ENCODE assay signal across 20 cellular contexts in the genomic region with DNA sequence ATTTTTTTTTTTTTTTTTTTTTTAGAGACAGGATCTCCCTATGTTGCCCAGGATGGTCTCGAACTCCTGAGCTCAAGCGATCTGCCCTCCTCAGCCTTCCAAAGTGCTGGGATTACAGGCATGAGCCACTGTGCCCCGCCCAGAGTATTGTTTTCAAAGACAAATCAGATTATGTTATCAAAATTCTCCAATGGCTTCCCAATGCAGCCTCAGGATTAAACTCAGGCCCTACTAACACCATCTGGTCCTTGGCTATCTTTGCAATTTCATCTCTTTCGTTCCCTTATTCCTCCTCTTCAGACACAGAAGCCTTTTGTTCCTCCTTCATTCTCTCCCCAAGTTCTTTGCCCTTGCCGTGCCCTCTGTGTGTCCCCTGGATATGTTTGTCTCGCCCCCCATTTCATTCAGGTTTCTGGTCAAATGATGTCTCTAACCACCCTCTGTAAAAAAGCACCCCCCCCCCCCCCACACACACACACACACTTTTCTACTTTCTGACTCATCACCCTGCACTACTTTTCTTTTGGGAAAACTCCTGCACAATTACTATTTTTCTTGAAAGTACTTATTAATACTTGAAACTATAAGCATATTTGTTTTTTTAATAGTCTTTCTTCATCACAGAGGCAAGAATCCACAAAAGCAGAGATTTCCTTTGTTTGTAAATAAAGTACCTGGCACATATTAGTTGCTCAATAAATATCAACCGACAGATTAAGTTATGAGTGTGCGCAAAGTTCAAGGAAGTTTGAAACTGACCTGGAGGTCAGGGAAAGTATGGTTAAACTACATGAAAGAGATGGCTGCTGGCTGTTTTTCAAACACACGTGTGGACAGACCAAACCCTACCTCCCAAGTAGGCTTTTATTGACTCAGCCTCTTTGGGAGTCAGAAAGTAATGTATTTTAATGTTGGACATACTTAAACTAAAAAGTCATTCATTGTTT. TPM values are rescaled to one million over a fixed set of nuclear protein-coding genes. Genes with fewer than 3 reads are reported as not detected.
DNase-seq lines count a peak whose midpoint lies in the region; ATAC-seq and TF ChIP-seq lines count a peak whose summit lies in the region.
"Had no signal": no experiment of that assay in that cellular context is flagged by ENCODE, and none has a peak within 500 bp of the region (broad histone marks: within the 10 kb centered on the region; RNA-seq: fewer than 3 reads in every experiment).

No MANE protein-coding gene starts in this region.

- DNase-seq in CD4-positive, alpha-beta T cell: no peak
- DNase-seq in D341Med (ENCODE audit: low spot score): peak; percentile 62
- peak; percentile 94 for DNase-seq in NCI-H82 treated with DMSO at 0.1 percent for 48 hours (lab: John Stamatoyannopoulos, UW; ENCODE audit: unreplicated experiment)
- DNase-seq in choroid plexus epithelial cell (ENCODE audit: low read depth): peak; percentile 60
- no peak for DNase-seq in mucosa of descending colon
- DNase-seq in activated CD4-positive, alpha-beta T cell treated with anti-CD3 and anti-CD28 coated beads, Interleukin-2, amount 50 U/mL, for 4 hours: no peak
- DNase-seq: BE2C, GOT3, MM.1S, NCI-H1048, NCI-H1436 treated with DMSO at 0.1 percent for 48 hours, NCI-H1930, NCI-H748 treated with DMSO at 0.1 percent for 48 hours, OCI-M1, SJCRH30 had no signal

- H3K4me3 Mint-ChIP-seq in CD4-positive, alpha-beta T cell: no peak overlapping the region

- POLR2A ChIA-PET in CD4-positive, alpha-beta T cell (lab: Charles Lee): no interaction called here

- H3K4me1 Mint-ChIP-seq in CD4-positive, alpha-beta T cell (ENCODE audit: low read depth): peaks cover 19% of the 10 kb centered on the region

- H3K27me3 Mint-ChIP-seq in CD4-positive, alpha-beta T cell: peaks cover 9% of the 10 kb centered on the region

- H3K36me3 ChIP-seq in mucosa of descending colon (ENCODE audit: low read depth): no peaks in the 10 kb centered on the region
- H3K36me3 ChIP-seq: BE2C, SJCRH30 had no signal

- peaks cover 6% of the 10 kb centered on the region for H3K4me1 ChIP-seq in mucosa of descending colon (ENCODE audit: low read depth)
- H3K4me1 ChIP-seq: BE2C, SJCRH30 had no signal

- no peak for ATAC-seq in CD4-positive, alpha-beta T cell (ENCODE audit: poor library complexity)
- ATAC-seq in mucosa of descending colon (no peak), HG03280 (IDR thresholded peaks at IDR 0.05; ENCODE audit: unreplicated experiment) (no peak)

- no peak overlapping the region for H3K27ac ChIP-seq in CD4-positive, alpha-beta T cell (ENCODE audit: low read depth, low read length)
- H3K27ac ChIP-seq: SJCRH30 had no signal

- no peaks in the 10 kb centered on the region for H3K9me3 ChIP-seq in CD4-positive, alpha-beta T cell (ENCODE audit: control insufficient read depth, low read length)
- H3K9me3 ChIP-seq in mucosa of descending colon: no peaks in the 10 kb centered on the region
- H3K9me3 ChIP-seq: BE2C, SJCRH30 had no signal

- no peaks in the 10 kb centered on the region for H3K27me3 ChIP-seq in CD4-positive, alpha-beta T cell (ENCODE audit: control insufficient read depth, insufficient read depth, low read length)
- H3K27me3 ChIP-seq: BE2C, SJCRH30 had no signal

- no peak overlapping the region for H3K4me3 ChIP-seq in choroid plexus epithelial cell (ENCODE audit: low read depth, low read length)
- no peak overlapping the region for H3K4me3 ChIP-seq in mucosa of descending colon
- H3K4me3 ChIP-seq: SJCRH30 had no signal

- peak overlapping the region; percentile 12 for H3K27ac Mint-ChIP-seq in CD4-positive, alpha-beta T cell

- no peak for TF ChIP-seq CTCF in CD4-positive, alpha-beta T cell (IDR thresholded peaks at IDR 0.05)
- TF ChIP-seq CTCF in choroid plexus epithelial cell (conservative IDR thresholded peaks at IDR 0.05; ENCODE audit: low read depth, low read length) (no peak), mucosa of descending colon (IDR thresholded peaks at IDR 0.05) (no peak)

- H3K36me3 Mint-ChIP-seq in CD4-positive, alpha-beta T cell (ENCODE audit: low read depth): peaks cover 16% of the 10 kb centered on the region

- CTCF ChIA-PET in CD4-positive, alpha-beta T cell (lab: Charles Lee): interaction anchor here (0.7 kb wide), 1 partner anchor 78 kb away, joined by 4 read pairs; no protein-coding TSS in a partner anchor

- intact Hi-C loops in CD4-positive, alpha-beta T cell (cut with DNase I, micrococcal nuclease): no loop called here
- intact Hi-C loops in mucosa of descending colon (cut with DNase I, micrococcal nuclease): no loop called here

- H3K9me3 Mint-ChIP-seq in CD4-positive, alpha-beta T cell: no peaks in the 10 kb centered on the region

RNA-seq across cellular contexts. Expression of a gene that starts 16.7 kb away (rescaled TPM):
- total RNA-seq in CD4-positive, alpha-beta T cell: not detected
- not detected for total RNA-seq in mucosa of descending colon
- total RNA-seq: A673, Daoy, LHCN-M2, NCI-H460 had no signal

RNA-seq across cellular contexts. Expression of a gene that starts 21.4 kb away (rescaled TPM):
- 10 to 100 TPM; 22.7 to 24.8 TPM for total RNA-seq in CD4-positive, alpha-beta T cell
- 10 to 100 TPM; 58.6 to 76.0 (median 68.2) TPM for total RNA-seq in mucosa of descending colon

RNA-seq across cellular contexts. Expression of a gene that starts 59.0 kb away (rescaled TPM):
- total RNA-seq in CD4-positive, alpha-beta T cell: 10 to 100 TPM; 16.2 to 17.5 TPM
- 10 to 100 TPM; 26.1 to 37.7 (median 29.1) TPM for total RNA-seq in mucosa of descending colon

Comparison
In these comparisons a context has a peak if more than half of its experiments do, and no peak if none do; other contexts are left out.
1. DNase-seq: peak in D341Med (single experiment), NCI-H82 treated with DMSO at 0.1 percent for 48 hours (single experiment) and choroid plexus epithelial cell (single experiment); none in CD4-positive, alpha-beta T cell (0 of 10), mucosa of descending colon (0 of 3) and activated CD4-positive, alpha-beta T cell treated with anti-CD3 and anti-CD28 coated beads, Interleukin-2, amount 50 U/mL, for 4 hours (0 of 2).